9 cellular contexts compared by ENCODE assay signal in the genomic region with DNA sequence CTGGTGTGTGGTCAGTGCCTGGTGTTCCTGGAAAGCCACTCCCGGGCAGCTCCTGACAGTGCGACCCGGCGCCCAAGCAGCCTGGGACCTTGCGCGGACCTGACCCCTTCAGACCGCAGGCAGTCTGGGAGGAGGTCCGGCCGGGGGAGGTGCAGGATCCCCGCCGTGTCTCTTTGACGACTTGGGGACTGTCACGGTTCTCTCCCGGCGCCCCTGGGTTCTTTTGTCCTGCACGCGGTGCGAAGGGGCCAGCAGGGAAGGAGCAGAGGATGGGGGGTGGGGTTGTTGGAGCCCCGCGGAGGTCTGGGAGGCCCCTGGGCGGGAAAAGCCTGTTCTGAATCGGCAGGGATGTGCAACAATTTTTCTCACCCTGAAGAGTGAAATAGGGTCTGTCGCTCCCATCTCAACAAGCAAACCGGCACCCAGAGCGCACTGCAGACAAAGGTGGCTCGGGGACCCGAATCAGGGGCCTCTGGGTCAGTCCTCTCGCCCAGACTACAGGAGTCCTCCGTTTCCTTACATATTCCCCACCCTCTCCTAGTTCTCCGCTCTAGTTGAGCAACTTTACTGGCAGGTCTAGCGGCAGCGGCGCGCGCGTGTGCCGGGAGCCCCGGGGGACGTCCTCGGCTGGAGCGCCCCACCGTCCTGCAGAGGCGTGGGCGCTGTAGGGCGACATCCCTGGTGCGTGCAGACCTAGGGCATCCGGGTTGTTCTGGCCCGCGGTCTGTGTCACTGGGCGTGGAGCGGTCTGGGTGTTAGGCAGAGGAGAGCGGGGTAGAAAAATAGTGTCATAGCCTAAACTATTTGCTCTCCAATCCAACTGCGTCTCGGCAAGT. TPM values are rescaled to one million over a fixed set of nuclear protein-coding genes. Genes with fewer than 3 reads are reported as not detected.
A peak's percentile ranks its signal among the peaks of the same experiment; 100 is the strongest.
DNase-seq lines count a peak whose midpoint lies in the region; ATAC-seq lines count a peak whose summit lies in the region.
"Had no signal": no experiment of that assay in that cellular context is flagged by ENCODE, and none has a peak within 500 bp of the region (broad histone marks: within the 10 kb centered on the region; RNA-seq: fewer than 3 reads in every experiment).

No MANE protein-coding gene starts in this region.

- H3K9me3 Mint-ChIP-seq in activated naive CD8-positive, alpha-beta T cell treated with anti-CD3 and anti-CD28 coated beads, Interleukin-2, amount 10 ng/mL, durations not matched to agents 7 days and 5 days: no peaks in the 10 kb centered on the region

- WGBS in right cardiac atrium: under 1% methylated on average over 54 of the region's 54 CpGs

- H3K4me3 ChIP-seq in right cardiac atrium (ENCODE audit: low read length) (peak overlapping the region; percentile 49), rectal smooth muscle tissue (ENCODE audit: low read length) (peak overlapping the region; percentile 70)

- H3K4me1 Mint-ChIP-seq in activated naive CD8-positive, alpha-beta T cell treated with anti-CD3 and anti-CD28 coated beads, Interleukin-2, amount 10 ng/mL, durations not matched to agents 7 days and 5 days: peaks cover 28% of the 10 kb centered on the region

- peak; percentile 57 for ATAC-seq in activated naive CD8-positive, alpha-beta T cell treated with anti-CD3 and anti-CD28 coated beads, Interleukin-2, amount 10 ng/mL, durations not matched to agents 7 days and 5 days (ENCODE audit: low read depth)
- peak; percentile 59 to 66 for ATAC-seq in right cardiac atrium

- H3K9ac ChIP-seq in rectal smooth muscle tissue (ENCODE audit: low read length): no peak overlapping the region

- POLR2A ChIA-PET in activated naive CD8-positive, alpha-beta T cell treated with anti-CD3 and anti-CD28 coated beads, Interleukin-2, amount 10 ng/mL, durations not matched to agents 7 days and 5 days (lab: Charles Lee): no interaction called here

- H3K36me3 Mint-ChIP-seq in activated naive CD8-positive, alpha-beta T cell treated with anti-CD3 and anti-CD28 coated beads, Interleukin-2, amount 10 ng/mL, durations not matched to agents 7 days and 5 days: no peaks in the 10 kb centered on the region

- H3K27me3 Mint-ChIP-seq in activated naive CD8-positive, alpha-beta T cell treated with anti-CD3 and anti-CD28 coated beads, Interleukin-2, amount 10 ng/mL, durations not matched to agents 7 days and 5 days: peaks cover 91% of the 10 kb centered on the region

- H3K4me3 Mint-ChIP-seq in activated naive CD8-positive, alpha-beta T cell treated with anti-CD3 and anti-CD28 coated beads, Interleukin-2, amount 10 ng/mL, durations not matched to agents 7 days and 5 days: peak overlapping the region; percentile 90

- H3K27me3 ChIP-seq in right cardiac atrium (ENCODE audit: control insufficient read depth, insufficient read depth) (no peaks in the 10 kb centered on the region), rectal smooth muscle tissue (ENCODE audit: control insufficient read depth, insufficient read depth, low read length) (peaks cover 5% of the 10 kb centered on the region)

- DNase-seq in NCI-H82 (lab: John Stamatoyannopoulos, UW): peak; percentile 54
- no peak for DNase-seq in NCI-H82 treated with DMSO at 0.1 percent for 48 hours (lab: John Stamatoyannopoulos, UW; ENCODE audit: unreplicated experiment)
- peak; percentile 32 for DNase-seq in H4 (ENCODE audit: low spot score)
- peak; percentile 20 to 37 for DNase-seq in Kasumi-1 (lab: John Stamatoyannopoulos, UW)
- peak; percentile 48 for DNase-seq in activated naive CD8-positive, alpha-beta T cell treated with anti-CD3 and anti-CD28 coated beads, Interleukin-2, amount 10 ng/mL, durations not matched to agents 7 days and 5 days
- DNase-seq in right cardiac atrium: peak; percentile 72 to 90 (median 87)
- DNase-seq in DMS79 (lab: John Stamatoyannopoulos, UW): no peak
- DNase-seq: DND-41 had no signal

- H3K27ac Mint-ChIP-seq in activated naive CD8-positive, alpha-beta T cell treated with anti-CD3 and anti-CD28 coated beads, Interleukin-2, amount 10 ng/mL, durations not matched to agents 7 days and 5 days: no peak overlapping the region

- no peaks in the 10 kb centered on the region for H3K9me3 ChIP-seq in right cardiac atrium (ENCODE audit: control insufficient read depth, low read length)

- no peaks in the 10 kb centered on the region for H3K36me3 ChIP-seq in rectal smooth muscle tissue (ENCODE audit: control insufficient read depth, insufficient read depth, low read length)

- intact Hi-C loops in right cardiac atrium (cut with DNase I): loop anchor here in 2 of 4 donors (10.0 kb wide), 2 partner anchors 828 to 1118 kb away; no protein-coding TSS in a partner anchor

- peak overlapping the region; percentile 56 for H3K27ac ChIP-seq in right cardiac atrium (ENCODE audit: low read length)
- peak overlapping the region; percentile 57 for H3K27ac ChIP-seq in rectal smooth muscle tissue (ENCODE audit: low read depth, low read length)

- no peaks in the 10 kb centered on the region for H3K4me1 ChIP-seq in right cardiac atrium (ENCODE audit: control insufficient read depth, insufficient read depth, low read length)
- peaks cover 4% of the 10 kb centered on the region for H3K4me1 ChIP-seq in rectal smooth muscle tissue (ENCODE audit: control insufficient read depth, insufficient read depth, low read length)

RNA-seq across cellular contexts. Expression of gene VCAN, which starts 1.2 kb away (rescaled TPM):
- total RNA-seq in H4 (2014; rRNA removed; shearing (Covaris generic)): 13.0 and 14.4 TPM in 2 replicates
- under 1 TPM; 0.09 to 0.44 TPM for total RNA-seq in activated naive CD8-positive, alpha-beta T cell treated with anti-CD3 and anti-CD28 coated beads, Interleukin-2, amount 10 ng/mL, durations not matched to agents 7 days and 5 days
- total RNA-seq in right cardiac atrium: 100 to 1,000 TPM in 1 of 4 donors, 10 to 100 TPM in 3; 45.0 to 190 (median 94.3) TPM
- polyA plus RNA-seq in right cardiac atrium: 22.1 TPM

Comparison
In these comparisons a context has a peak if more than half of its experiments do, and no peak if none do; other contexts are left out.
1. DNase-seq: peak in NCI-H82 (single experiment), H4 (single experiment), Kasumi-1 (2 of 2), activated naive CD8-positive, alpha-beta T cell treated with anti-CD3 and anti-CD28 coated beads, Interleukin-2, amount 10 ng/mL, durations not matched to agents 7 days and 5 days (single experiment) and right cardiac atrium (3 of 3); none in NCI-H82 treated with DMSO at 0.1 percent for 48 hours (single experiment) and DMS79 (single experiment).